ENCODE assay signal across 1 cellular context in the genomic region with DNA sequence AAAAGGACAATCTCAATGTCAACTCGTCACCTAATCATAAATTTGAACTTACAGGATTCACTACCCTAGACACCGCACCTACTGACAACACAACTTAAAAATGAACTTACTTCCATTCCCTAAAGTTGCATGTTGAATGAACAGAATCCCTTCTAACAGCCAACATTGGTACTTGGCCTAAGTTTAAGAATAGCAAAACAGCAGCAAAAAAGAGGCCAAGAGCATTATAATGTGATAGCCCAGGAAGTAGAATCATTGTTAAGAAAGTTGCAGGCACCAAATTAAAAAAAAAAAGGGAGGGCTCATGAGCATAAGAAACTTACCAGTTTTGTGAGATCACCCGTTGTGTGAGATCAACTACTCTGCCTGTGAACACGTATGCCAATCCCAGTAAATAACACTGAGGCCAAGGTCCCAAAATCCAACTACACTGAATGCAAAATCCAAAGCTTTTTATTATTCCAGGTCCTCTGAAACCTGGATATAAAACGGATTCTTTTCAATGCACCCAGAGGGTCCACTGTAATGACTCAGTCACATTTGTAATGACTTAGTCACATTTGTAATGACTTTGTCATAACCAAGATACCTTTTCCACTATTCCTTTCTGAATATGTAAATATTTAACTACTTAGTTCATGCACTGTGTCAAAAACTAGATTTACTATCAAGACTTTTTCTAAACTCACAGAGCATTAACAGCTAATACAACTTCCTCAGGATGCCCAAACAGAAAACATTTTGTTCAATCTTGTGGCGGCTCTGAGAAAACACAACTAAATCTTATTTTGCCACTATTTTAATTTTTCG.
TF ChIP-seq lines count a peak whose summit lies in the region.

No MANE protein-coding gene starts in this region.

TF ChIP-seq in A549, 52 proteins besides CTCF, POLR2A, EP300 and RAD21 (continued from another document):
- TF ChIP-seq HOXB5 (CRISPR knock-in tag; IDR thresholded peaks at IDR 0.05) (0 out of 2 replicates have a peak, but pooled peaks have one; percentile 29), HOXA7 (CRISPR knock-in tag; IDR thresholded peaks at IDR 0.05) (peak; percentile 98), EHF (CRISPR knock-in tag; IDR thresholded peaks at IDR 0.05) (peak; percentile 46; the same call in 1 of the 2 replicates)
